Comparison of ENCODE assay signal across 1 cellular context in genomic region chr1:112675728-112676381, GRCh38.
TF ChIP-seq lines count a peak whose summit lies in the region.

No MANE protein-coding gene starts in this region.

TF ChIP-seq in K562, 482 proteins besides CTCF, POLR2A, EP300 and RAD21:
- TF ChIP-seq TBP (optimal IDR thresholded peaks at IDR 0.05; ENCODE audit: low read depth, low read length), result no peak
- 0 out of 2 replicates have a peak, but pooled peaks have one; percentile 9 for TF ChIP-seq LCOR (CRISPR knock-in tag; IDR thresholded peaks at IDR 0.05)
- no peak for TF ChIP-seq E2F5 (CRISPR knock-in tag; IDR thresholded peaks at IDR 0.05)
- 0 out of 2 replicates have a peak, but pooled peaks have one; percentile 63 for TF ChIP-seq HMG20B (CRISPR knock-in tag; IDR thresholded peaks at IDR 0.05)
- peak; percentile 99 for TF ChIP-seq MYNN (IDR thresholded peaks at IDR 0.05)
- peak; percentile 86 for TF ChIP-seq MYNN (CRISPR knock-in tag; IDR thresholded peaks at IDR 0.05)
- TF ChIP-seq ZBTB43 (CRISPR knock-in tag; IDR thresholded peaks at IDR 0.05), result no peak
- peak; percentile 98 for TF ChIP-seq ZNF12 (CRISPR knock-in tag; IDR thresholded peaks at IDR 0.05)
- no peak for TF ChIP-seq ELK1 (CRISPR knock-in tag; IDR thresholded peaks at IDR 0.05)
- TF ChIP-seq ZNF263 (CRISPR knock-in tag; IDR thresholded peaks at IDR 0.05; ENCODE audit: borderline replicate concordance), result peak; percentile 40; the same call in 1 of the 2 replicates
- TF ChIP-seq PREB (CRISPR knock-in tag; IDR thresholded peaks at IDR 0.05), result no peak
- 0 out of 2 replicates have a peak, but pooled peaks have one; percentile 3 for TF ChIP-seq BRD4 (IDR thresholded peaks at IDR 0.05)
- TF ChIP-seq ZBTB11 (CRISPR knock-in tag; IDR thresholded peaks at IDR 0.05), result 0 out of 6 replicates have a peak, but pooled peaks of 1 of the 3 experiments have one; percentile 6
- TF ChIP-seq CBX5 (IDR thresholded peaks at IDR 0.05; ENCODE audit: borderline replicate concordance, low read depth), result no peak
- no peak for TF ChIP-seq MIER1 (IDR thresholded peaks at IDR 0.05; ENCODE audit: low read depth)
- 0 out of 2 replicates have a peak, but pooled peaks have one; percentile 3 for TF ChIP-seq POLR2H (tag; IDR thresholded peaks at IDR 0.05; ENCODE audit: low read depth)
- TF ChIP-seq ATF6 (CRISPR knock-in tag; IDR thresholded peaks at IDR 0.05), result no peak
